Comparison of ENCODE assay signal across 1 cellular context in genomic region chr3:48301020-48301813, GRCh38.
TF ChIP-seq lines count a peak whose summit lies in the region.

Gene NME6, minus strand, starts transcription at chr3:48301367.

TF ChIP-seq in HEK293, 187 proteins besides CTCF, POLR2A, EP300 and RAD21 (continued from another document and continues in another):
- TF ChIP-seq PRDM2 (tag by site-specific recombination; IDR thresholded peaks at IDR 0.05; ENCODE audit: borderline replicate concordance) (no peak), ZNF660 (tag by site-specific recombination; IDR thresholded peaks at IDR 0.05) (0 out of 2 replicates have a peak, but pooled peaks have one; percentile 71), GLI4 (tag by site-specific recombination; IDR thresholded peaks at IDR 0.05) (no peak), KLF9 (tag by site-specific recombination; IDR thresholded peaks at IDR 0.05; ENCODE audit: low read depth) (peak; percentile 94), ZNF146 (tag by site-specific recombination; IDR thresholded peaks at IDR 0.05) (0 out of 2 replicates have a peak, but pooled peaks have one; percentile 11), ZBTB21 (tag by site-specific recombination; IDR thresholded peaks at IDR 0.05) (no peak), ZNF837 (tag by site-specific recombination; IDR thresholded peaks at IDR 0.05) (no peak), YY2 (tag by site-specific recombination; IDR thresholded peaks at IDR 0.05) (0 out of 2 replicates have a peak, but pooled peaks have one; percentile 7), ZNF18 (tag by site-specific recombination; IDR thresholded peaks at IDR 0.05) (peak; percentile 93), KLF16 (tag by site-specific recombination; IDR thresholded peaks at IDR 0.05) (0 out of 2 replicates have a peak, but pooled peaks have one; percentile 54), RBAK (tag by site-specific recombination; IDR thresholded peaks at IDR 0.05) (0 out of 2 replicates have a peak, but pooled peaks have one; percentile 8), KLF7 (tag by site-specific recombination; IDR thresholded peaks at IDR 0.05; ENCODE audit: borderline replicate concordance) (peak; percentile 80; the same call in 1 of the 2 replicates), ZNF518A (tag by site-specific recombination; conservative IDR thresholded peaks at IDR 0.05; ENCODE audit: low read depth) (peak; percentile 59), KLF1 (tag by site-specific recombination; IDR thresholded peaks at IDR 0.05) (peak; percentile 77), ZNF148 (tag by site-specific recombination; IDR thresholded peaks at IDR 0.05; ENCODE audit: borderline replicate concordance) (no peak), SALL2 (tag by site-specific recombination; IDR thresholded peaks at IDR 0.05; ENCODE audit: borderline replicate concordance) (no peak), ZNF560 (tag by site-specific recombination; IDR thresholded peaks at IDR 0.05; ENCODE audit: borderline replicate concordance) (no peak), ZBTB8A (tag by site-specific recombination; IDR thresholded peaks at IDR 0.05) (peak; percentile 92), ZSCAN30 (tag by site-specific recombination; IDR thresholded peaks at IDR 0.05) (peak; percentile 24; the same call in 1 of the 2 replicates), ZNF366 (tag by site-specific recombination; conservative IDR thresholded peaks at IDR 0.05) (peak; percentile 56; the same call in 1 of the 2 replicates), IKZF3 (tag by site-specific recombination; IDR thresholded peaks at IDR 0.05) (peak; percentile 50; the same call in 1 of the 2 replicates), ZNF692 (tag by site-specific recombination; IDR thresholded peaks at IDR 0.05) (peak; percentile 65; the same call in 1 of the 2 replicates), ZNF561 (tag by site-specific recombination; IDR thresholded peaks at IDR 0.05; ENCODE audit: borderline replicate concordance) (peak; percentile 59), ZNF311 (tag by site-specific recombination; IDR thresholded peaks at IDR 0.05; ENCODE audit: borderline replicate concordance) (no peak), ZNF777 (tag by site-specific recombination; IDR thresholded peaks at IDR 0.05; ENCODE audit: borderline replicate concordance) (no peak), SP2 (tag by site-specific recombination; IDR thresholded peaks at IDR 0.05) (peak; percentile 63), ZNF529 (tag by site-specific recombination; IDR thresholded peaks at IDR 0.05; ENCODE audit: insufficient replicate concordance) (peak; percentile 13), ZNF585B (tag by site-specific recombination; IDR thresholded peaks at IDR 0.05) (no peak), ZNF658 (tag by site-specific recombination; IDR thresholded peaks at IDR 0.05) (no peak), BCL11B (tag by site-specific recombination; IDR thresholded peaks at IDR 0.05; ENCODE audit: low read depth) (peak; percentile 70; the same call in 1 of the 2 replicates), ZNF391 (tag by site-specific recombination; IDR thresholded peaks at IDR 0.05; ENCODE audit: borderline replicate concordance, low read depth) (no peak; the same call in 1 of the 2 replicates), ZNF341 (tag by site-specific recombination; IDR thresholded peaks at IDR 0.05; ENCODE audit: low read depth) (peak; percentile 47), ZNF76 (tag by site-specific recombination; IDR thresholded peaks at IDR 0.05; ENCODE audit: borderline replicate concordance, low read depth) (peak; percentile 52; the same call in 1 of the 2 replicates), ZFHX2 (tag by site-specific recombination; conservative IDR thresholded peaks at IDR 0.05) (peak; percentile 91), ZNF2 (tag by site-specific recombination; IDR thresholded peaks at IDR 0.05) (peak; percentile 44; the same call in 1 of the 2 replicates), ZNF398 (tag by site-specific recombination; IDR thresholded peaks at IDR 0.05) (peak; percentile 62), ZBTB26 (tag by site-specific recombination; optimal IDR thresholded peaks at IDR 0.05) (peak; percentile 76), ZBTB20 (tag by site-specific recombination; IDR thresholded peaks at IDR 0.05) (peak; percentile 83; the same call in 1 of the 2 replicates), ZBTB48 (tag by site-specific recombination; IDR thresholded peaks at IDR 0.05) (no peak; the same call in 1 of the 2 replicates), ZNF169 (tag by site-specific recombination; IDR thresholded peaks at IDR 0.05) (no peak), ZNF335 (tag by site-specific recombination; conservative IDR thresholded peaks at IDR 0.05) (peak; percentile 100)
